ENCODE assay signal across 9 cellular contexts in the genomic region with DNA sequence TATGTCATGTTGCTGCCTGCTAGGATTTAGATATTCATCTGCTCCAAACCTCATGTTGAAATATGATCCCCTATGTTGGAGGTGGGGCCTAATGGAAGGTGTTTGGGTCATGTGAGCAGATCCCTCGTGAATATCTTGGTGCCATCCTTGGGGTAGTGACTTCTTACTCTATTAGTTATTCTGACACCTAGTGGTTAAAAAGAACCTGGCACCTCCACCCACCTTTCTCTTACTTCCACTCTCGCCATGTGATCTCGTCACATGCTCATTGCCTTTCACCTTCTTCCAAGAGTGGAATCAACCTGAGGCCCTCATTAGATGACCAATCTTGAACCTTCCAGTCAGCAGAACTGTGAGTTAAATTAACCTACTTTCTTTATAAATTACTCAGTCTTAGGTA.
DNase-seq lines count a peak whose midpoint lies in the region; ATAC-seq, FAIRE-seq and TF ChIP-seq lines count a peak whose summit lies in the region.
"Had no signal": no experiment of that assay in that cellular context is flagged by ENCODE, and none has a peak within 500 bp of the region (broad histone marks: within the 10 kb centered on the region; RNA-seq: fewer than 3 reads in every experiment).

No MANE protein-coding gene starts in this region.

- H3K36me3 Mint-ChIP-seq in effector memory CD8-positive, alpha-beta T cell (ENCODE audit: insufficient read depth): peaks cover 3% of the 10 kb centered on the region

- peak; percentile 36 to 54; a peak in 3 of 4 replicates for TF ChIP-seq RAD21 in H1 (IDR thresholded peaks at IDR 0.05 in 1 of 2, conservative IDR thresholded peaks at IDR 0.05 in 1 of 2; ENCODE audit: low read depth in 2 of 2, low read length in 2 of 2)

- H3K23ac ChIP-seq in H1 (ENCODE audit: insufficient read length): no peak overlapping the region

- no peaks in the 10 kb centered on the region for H3K9me3 ChIP-seq in HAP-1
- H3K9me3 ChIP-seq in H1 (ENCODE audit: insufficient read depth in 2 of 2, low read depth in 1 of 2, low read length in 1 of 2): no peaks in the 10 kb centered on the region
- no peaks in the 10 kb centered on the region for H3K9me3 ChIP-seq in esophagus squamous epithelium

- POLR2A ChIA-PET in H1 (lab: Charles Lee; ENCODE audit: partially characterized antibody): no interaction called here

- H3K4me2 ChIP-seq in H1 (ENCODE audit: insufficient read depth in 1 of 2, low read depth in 2 of 2, low read length in 2 of 2): no peak overlapping the region

- no peak overlapping the region for H3K27ac Mint-ChIP-seq in effector memory CD8-positive, alpha-beta T cell

- no peaks in the 10 kb centered on the region for H3K27me3 Mint-ChIP-seq in effector memory CD8-positive, alpha-beta T cell

- no peaks in the 10 kb centered on the region for H3K79me2 ChIP-seq in H1 (ENCODE audit: control insufficient read depth in 1 of 2, insufficient read depth in 2 of 2, low read length in 2 of 2)
- H3K79me2 ChIP-seq: parathyroid adenoma had no signal

- no peak overlapping the region for H2BK20ac ChIP-seq in H1 (ENCODE audit: low read length)

- H3K56ac ChIP-seq in H1 (replicated peaks; ENCODE audit: insufficient read length, low read depth, low read length): no peak overlapping the region

- H3K27me3 ChIP-seq in HAP-1 (ENCODE audit: low read depth) (peaks cover 2% of the 10 kb centered on the region; the same call in 1 of the 2 replicates), H1 (replicated peaks in 1 of 4; ENCODE audit: control insufficient read depth in 3 of 4, extremely low read depth in 1 of 4, insufficient read depth in 3 of 4, low read length in 3 of 4) (no peaks in the 10 kb centered on the region), esophagus squamous epithelium (no peaks in the 10 kb centered on the region)

- H4K8ac ChIP-seq in H1 (ENCODE audit: extremely low read depth, insufficient read depth, low read length): no peak overlapping the region

- CTCF ChIA-PET in H1 (lab: Charles Lee; ENCODE audit: partially characterized antibody): no interaction called here

- H2BK120ac ChIP-seq in H1 (replicated peaks; ENCODE audit: low read depth, low read length): no peak overlapping the region

- TF ChIP-seq CTCF in H1 (IDR thresholded peaks at IDR 0.05; ENCODE audit: control extremely low read depth in 1 of 3, insufficient read depth in 1 of 3, low read depth in 1 of 3, low read length in 3 of 3) (peak; percentile 3 to 49 (median 20); a peak in 3 of 4 replicates), esophagus squamous epithelium (IDR thresholded peaks at IDR 0.05) (peak in 2 of 6 experiments; percentile 8 to 34)

- no peak overlapping the region for H3K9ac ChIP-seq in H1 (replicated peaks in 1 of 4; ENCODE audit: extremely low read depth in 1 of 4, low read depth in 3 of 4, low read length in 3 of 4)
- H3K9ac ChIP-seq: parathyroid adenoma had no signal

- no peak overlapping the region for H2AK5ac ChIP-seq in H1 (ENCODE audit: low read depth, low read length)

- H3K14ac ChIP-seq in H1 (ENCODE audit: insufficient read length): no peak overlapping the region

- H3K36me3 ChIP-seq in HAP-1 (replicated peaks) (no peaks in the 10 kb centered on the region), H1 (ENCODE audit: control insufficient read depth in 2 of 4, insufficient read depth in 4 of 4, low read length in 3 of 4) (no peaks in the 10 kb centered on the region), esophagus squamous epithelium (no peaks in the 10 kb centered on the region)

- peak; percentile 60 for FAIRE-seq in H1 (lab: Jason Lieb, UNC)

- no peaks in the 10 kb centered on the region for H3K23me2 ChIP-seq in H1 (ENCODE audit: low read depth, low read length)

- no peak overlapping the region for H3K4me3 Mint-ChIP-seq in effector memory CD8-positive, alpha-beta T cell

- H3K79me1 ChIP-seq in H1 (ENCODE audit: low read depth, low read length): no peaks in the 10 kb centered on the region

- H3K27ac ChIP-seq in H1 (ENCODE audit: low read depth, low read length) (no peak overlapping the region), esophagus squamous epithelium (no peak overlapping the region)
- H3K27ac ChIP-seq: parathyroid adenoma had no signal

- peaks cover 0 to 13% of the 10 kb centered on the region in 2 donors for H3K9me3 Mint-ChIP-seq in effector memory CD8-positive, alpha-beta T cell

- H3K18ac ChIP-seq in H1 (ENCODE audit: extremely low read depth, low read length): no peak overlapping the region

- H4K20me1 ChIP-seq in H1 (replicated peaks in 1 of 2; ENCODE audit: control insufficient read depth in 1 of 2, insufficient read depth in 2 of 2, low read length in 2 of 2): no peaks in the 10 kb centered on the region

- ATAC-seq in effector memory CD8-positive, alpha-beta T cell (replicated peaks): no peak

- no peak overlapping the region for H2AFZ ChIP-seq in H1 (ENCODE audit: low read length)
- H2AFZ ChIP-seq: parathyroid adenoma had no signal

- H3K4ac ChIP-seq in H1 (replicated peaks; ENCODE audit: insufficient read length, low read depth, low read length): no peak overlapping the region

- H3K4me3 ChIP-seq in HAP-1: no peak overlapping the region
- no peak overlapping the region for H3K4me3 ChIP-seq in H1 (ENCODE audit: extremely low read depth in 1 of 4, insufficient read depth in 2 of 4, low read depth in 3 of 4, low read length in 4 of 4)
- no peak overlapping the region for H3K4me3 ChIP-seq in esophagus squamous epithelium

- intact Hi-C loops in esophagus squamous epithelium (cut with DNase I): no loop called here
- intact Hi-C loops in posterior vena cava (cut with DNase I): no loop called here

- 88% methylated on average over 3 of the region's 3 CpGs; no CpG with 5 or more reads in 1 of the 2 experiments for WGBS in H1 (ENCODE audit: extremely low coverage in 1 of 2, insufficient coverage in 1 of 2, insufficient read length in 1 of 2, insufficient replicate concordance in 2 of 2, low coverage in 1 of 2, low lambda C conversion rate in 2 of 2, missing lambda C conversion rate in 1 of 2), 2 experiments
- WGBS in esophagus squamous epithelium, 2 donors: 64 to 66% methylated on average over 3 of the region's 3 CpGs

- no peak overlapping the region for H4K91ac ChIP-seq in H1 (replicated peaks; ENCODE audit: insufficient read length, low read length)

- no peak overlapping the region for H2BK12ac ChIP-seq in H1 (ENCODE audit: low read depth, low read length)

- no peaks in the 10 kb centered on the region for H3K4me1 Mint-ChIP-seq in effector memory CD8-positive, alpha-beta T cell (ENCODE audit: low read depth in 2 of 2)

- H2BK5ac ChIP-seq in H1 (ENCODE audit: low read depth, low read length): no peak overlapping the region

- TF ChIP-seq EP300 in H1 (IDR thresholded peaks at IDR 0.05; ENCODE audit: borderline replicate concordance in 1 of 2, low read depth in 2 of 2, low read length in 2 of 2): no peak

- peak; percentile 60 for DNase-seq in DMS53 (lab: John Stamatoyannopoulos, UW)
- DNase-seq in DMS53 treated with DMSO at 0.1 percent for 48 hours (lab: John Stamatoyannopoulos, UW; ENCODE audit: unreplicated experiment): no peak
- DNase-seq in HAP-1 (ENCODE audit: low spot score in 2 of 2): peak; percentile 14 to 26
- peak; percentile 48 for DNase-seq in LoVo (ENCODE audit: low spot score)
- DNase-seq in H1 (ENCODE audit: low read depth in 1 of 2, low spot score in 2 of 2): no peak
- DNase-seq in esophagus squamous epithelium (lab: John Stamatoyannopoulos, UW): no peak
- DNase-seq in posterior vena cava (ENCODE audit: low spot score): no peak
- no peak for DNase-seq in effector memory CD8-positive, alpha-beta T cell

- no peaks in the 10 kb centered on the region for H3K4me1 ChIP-seq in HAP-1
- H3K4me1 ChIP-seq in H1 (replicated peaks in 1 of 4; ENCODE audit: control insufficient read depth in 3 of 4, insufficient read depth in 4 of 4, low read length in 3 of 4): no peaks in the 10 kb centered on the region
- H3K4me1 ChIP-seq in esophagus squamous epithelium: no peaks in the 10 kb centered on the region
- H3K4me1 ChIP-seq: parathyroid adenoma had no signal

- in situ Hi-C loops in HAP-1 (cut with MboI; ENCODE audit: low sequenced_read_pairs): no loop called here

- no peak overlapping the region for H4K5ac ChIP-seq in H1 (ENCODE audit: insufficient read length, low read depth, low read length)

- TF ChIP-seq POLR2A in H1 (IDR thresholded peaks at IDR 0.05; ENCODE audit: control extremely low read depth in 1 of 2, low read depth in 2 of 2, low read length in 2 of 2): no peak
- no peak for TF ChIP-seq POLR2A in esophagus squamous epithelium (IDR thresholded peaks at IDR 0.05)

- no peak overlapping the region for H2BK15ac ChIP-seq in H1 (ENCODE audit: low read length)

TF ChIP-seq in H1, 55 proteins besides CTCF, POLR2A, EP300 and RAD21 (continues in another document):
- TF ChIP-seq TCF12 (IDR thresholded peaks at IDR 0.05; ENCODE audit: low read depth, low read length) (no peak), RNF2 (IDR thresholded peaks at IDR 0.05; ENCODE audit: borderline replicate concordance, low read depth, low read length, missing control alignments, poor library complexity, severe bottlenecking) (no peak), EGR1 (IDR thresholded peaks at IDR 0.05; ENCODE audit: borderline replicate concordance, low read depth, low read length) (peak; percentile 40; the same call in 1 of the 2 replicates), SP1 (IDR thresholded peaks at IDR 0.05; ENCODE audit: low read depth, low read length) (no peak), TAF7 (optimal IDR thresholded peaks at IDR 0.05; ENCODE audit: borderline replicate concordance, low read depth, low read length) (no peak), PHF8 (conservative IDR thresholded peaks at IDR 0.05; ENCODE audit: low read depth, low read length) (no peak), SAP30 (IDR thresholded peaks at IDR 0.05; ENCODE audit: insufficient read depth, insufficient replicate concordance, low read length) (no peak), SUZ12 (IDR thresholded peaks at IDR 0.05; ENCODE audit: low read length) (no peak), POLR2AphosphoS5 (IDR thresholded peaks at IDR 0.05; ENCODE audit: low read depth, low read length) (no peak), TEAD4 (IDR thresholded peaks at IDR 0.05; ENCODE audit: low read depth, low read length) (no peak)
- TF ChIP-seq, protein P1, sequence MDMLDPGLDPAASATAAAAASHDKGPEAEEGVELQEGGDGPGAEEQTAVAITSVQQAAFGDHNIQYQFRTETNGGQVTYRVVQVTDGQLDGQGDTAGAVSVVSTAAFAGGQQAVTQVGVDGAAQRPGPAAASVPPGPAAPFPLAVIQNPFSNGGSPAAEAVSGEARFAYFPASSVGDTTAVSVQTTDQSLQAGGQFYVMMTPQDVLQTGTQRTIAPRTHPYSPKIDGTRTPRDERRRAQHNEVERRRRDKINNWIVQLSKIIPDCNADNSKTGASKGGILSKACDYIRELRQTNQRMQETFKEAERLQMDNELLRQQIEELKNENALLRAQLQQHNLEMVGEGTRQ (IDR thresholded peaks at IDR 0.05; ENCODE audit: low read length): peak; percentile 85
- TF ChIP-seq, protein P2, sequence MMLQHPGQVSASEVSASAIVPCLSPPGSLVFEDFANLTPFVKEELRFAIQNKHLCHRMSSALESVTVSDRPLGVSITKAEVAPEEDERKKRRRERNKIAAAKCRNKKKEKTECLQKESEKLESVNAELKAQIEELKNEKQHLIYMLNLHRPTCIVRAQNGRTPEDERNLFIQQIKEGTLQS (IDR thresholded peaks at IDR 0.05; ENCODE audit: insufficient read depth, low read depth, low read length): peak; percentile 86

Comparison
In these comparisons a context has a peak if more than half of its experiments do, and no peak if none do; other contexts are left out.
1. DNase-seq: peak in DMS53 (single experiment), HAP-1 (2 of 2) and LoVo (single experiment); none in DMS53 treated with DMSO at 0.1 percent for 48 hours (single experiment), H1 (0 of 2), esophagus squamous epithelium (single experiment), posterior vena cava (single experiment) and effector memory CD8-positive, alpha-beta T cell (0 of 3).